1 cellular context compared by ENCODE assay signal in genomic region chr2:27381577-27382181, GRCh38.
TF ChIP-seq lines count a peak whose summit lies in the region.

No MANE protein-coding gene starts in this region.

TF ChIP-seq in SK-N-SH treated with all-trans-retinoic acid at 6 μM for 48 hours, 23 proteins besides CTCF, POLR2A, EP300 and RAD21 (continued from another document):
- TF ChIP-seq TSHZ2 (CRISPR knock-in tag; IDR thresholded peaks at IDR 0.05) (no peak), ZFP30 (CRISPR knock-in tag; IDR thresholded peaks at IDR 0.05) (no peak), BACH2 (CRISPR knock-in tag; IDR thresholded peaks at IDR 0.05; ENCODE audit: borderline replicate concordance) (no peak), ARNTL (CRISPR knock-in tag; IDR thresholded peaks at IDR 0.05; ENCODE audit: borderline replicate concordance, low read depth) (no peak), ZFP3 (CRISPR knock-in tag; IDR thresholded peaks at IDR 0.05) (no peak)
TF ChIP-seq in SK-N-SH treated with all-trans-retinoic acid at 6 μM for 48 hours: peak in this region for 0.
